Comparison of ENCODE assay signal across 1 cellular context in the genomic region with DNA sequence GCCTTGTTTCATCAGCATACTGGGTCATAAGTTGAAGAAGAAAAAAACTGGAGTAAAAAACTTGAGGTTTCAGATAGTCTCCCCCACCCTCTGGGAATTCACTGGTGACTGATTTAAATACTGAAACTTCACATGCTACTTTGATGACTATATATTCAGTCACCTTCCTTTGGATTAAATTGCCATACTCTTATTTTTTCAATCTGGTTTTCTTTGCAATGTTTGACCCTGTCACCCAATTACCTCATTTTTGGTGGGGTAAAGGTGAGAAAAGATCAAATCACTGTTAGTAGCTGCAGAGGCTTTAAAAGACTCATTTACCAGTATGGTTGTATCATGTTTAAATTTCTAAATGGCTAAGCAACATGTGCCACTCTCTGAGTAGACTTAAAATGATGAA.
TF ChIP-seq lines count a peak whose summit lies in the region.

No MANE protein-coding gene starts in this region.

TF ChIP-seq in GM12878, 131 proteins besides CTCF, POLR2A, EP300 and RAD21 (continued from another document and continues in another):
- TF ChIP-seq ZZZ3 (IDR thresholded peaks at IDR 0.05; ENCODE audit: control insufficient read depth, insufficient read length, low read depth) (no peak), CBX3 (IDR thresholded peaks at IDR 0.05; ENCODE audit: borderline replicate concordance, low read depth) (no peak), ZBED1 (IDR thresholded peaks at IDR 0.05; ENCODE audit: borderline replicate concordance) (peak; percentile 27; the same call in 1 of the 2 replicates), JUNB (IDR thresholded peaks at IDR 0.05) (peak; percentile 96), ETV6 (conservative IDR thresholded peaks at IDR 0.05 in 1 of 2, IDR thresholded peaks at IDR 0.05 in 1 of 2; ENCODE audit: borderline replicate concordance in 1 of 2, low read depth in 1 of 2) (peak in 1 of 2 experiments; percentile 28; a peak in 1 of 4 replicates), CEBPB (IDR thresholded peaks at IDR 0.05; ENCODE audit: borderline replicate concordance in 1 of 2, low read depth in 2 of 2, low read length in 2 of 2) (no peak), SIN3A (IDR thresholded peaks at IDR 0.05; ENCODE audit: low read depth, low read length) (no peak), NFYA (IDR thresholded peaks at IDR 0.05; ENCODE audit: borderline replicate concordance, low read depth, low read length) (no peak), MXI1 (IDR thresholded peaks at IDR 0.05; ENCODE audit: low read depth, low read length) (no peak), NR2F1 (conservative IDR thresholded peaks at IDR 0.05) (peak; percentile 94), EZH2 (IDR thresholded peaks at IDR 0.05; ENCODE audit: borderline replicate concordance, control insufficient read depth, low read depth, low read length) (no peak), FOXM1 (IDR thresholded peaks at IDR 0.05; ENCODE audit: low read depth, low read length) (peak; percentile 78; the same call in 1 of the 2 replicates), RAD51 (IDR thresholded peaks at IDR 0.05) (no peak), FOXK2 (IDR thresholded peaks at IDR 0.05) (no peak), CBX5 (IDR thresholded peaks at IDR 0.05; ENCODE audit: low read depth) (no peak), HCFC1 (IDR thresholded peaks at IDR 0.05; ENCODE audit: low read length) (no peak), KAT2A (conservative IDR thresholded peaks at IDR 0.05; ENCODE audit: control insufficient read depth, low read depth, low read length) (no peak), MTA2 (IDR thresholded peaks at IDR 0.05; ENCODE audit: low read depth) (peak; percentile 66), BCL11A (IDR thresholded peaks at IDR 0.05; ENCODE audit: low read depth, low read length) (peak; percentile 85), KLF5 (IDR thresholded peaks at IDR 0.05; ENCODE audit: partially characterized antibody) (no peak), ASH2L (IDR thresholded peaks at IDR 0.05; ENCODE audit: borderline replicate concordance, low read depth) (no peak), PML (IDR thresholded peaks at IDR 0.05; ENCODE audit: low read length) (no peak; the same call in 1 of the 2 replicates), HDAC2 (IDR thresholded peaks at IDR 0.05) (no peak), BHLHE40 (IDR thresholded peaks at IDR 0.05; ENCODE audit: borderline replicate concordance in 1 of 2, low read depth in 2 of 2, low read length in 1 of 2) (peak in 1 of 2 experiments; percentile 54; a peak in 2 of 4 replicates), ZNF622 (IDR thresholded peaks at IDR 0.05) (no peak)
- TF ChIP-seq, protein P1, sequence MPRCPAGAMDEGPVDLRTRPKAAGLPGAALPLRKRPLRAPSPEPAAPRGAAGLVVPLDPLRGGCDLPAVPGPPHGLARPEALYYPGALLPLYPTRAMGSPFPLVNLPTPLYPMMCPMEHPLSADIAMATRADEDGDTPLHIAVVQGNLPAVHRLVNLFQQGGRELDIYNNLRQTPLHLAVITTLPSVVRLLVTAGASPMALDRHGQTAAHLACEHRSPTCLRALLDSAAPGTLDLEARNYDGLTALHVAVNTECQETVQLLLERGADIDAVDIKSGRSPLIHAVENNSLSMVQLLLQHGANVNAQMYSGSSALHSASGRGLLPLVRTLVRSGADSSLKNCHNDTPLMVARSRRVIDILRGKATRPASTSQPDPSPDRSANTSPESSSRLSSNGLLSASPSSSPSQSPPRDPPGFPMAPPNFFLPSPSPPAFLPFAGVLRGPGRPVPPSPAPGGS (IDR thresholded peaks at IDR 0.05; ENCODE audit: borderline replicate concordance, insufficient read depth, low read depth, low read length, poor library complexity, severe bottlenecking): peak; percentile 50
- TF ChIP-seq, protein P2, sequence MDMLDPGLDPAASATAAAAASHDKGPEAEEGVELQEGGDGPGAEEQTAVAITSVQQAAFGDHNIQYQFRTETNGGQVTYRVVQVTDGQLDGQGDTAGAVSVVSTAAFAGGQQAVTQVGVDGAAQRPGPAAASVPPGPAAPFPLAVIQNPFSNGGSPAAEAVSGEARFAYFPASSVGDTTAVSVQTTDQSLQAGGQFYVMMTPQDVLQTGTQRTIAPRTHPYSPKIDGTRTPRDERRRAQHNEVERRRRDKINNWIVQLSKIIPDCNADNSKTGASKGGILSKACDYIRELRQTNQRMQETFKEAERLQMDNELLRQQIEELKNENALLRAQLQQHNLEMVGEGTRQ (IDR thresholded peaks at IDR 0.05; ENCODE audit: borderline replicate concordance, low read depth, low read length): no peak
- TF ChIP-seq, protein P3, sequence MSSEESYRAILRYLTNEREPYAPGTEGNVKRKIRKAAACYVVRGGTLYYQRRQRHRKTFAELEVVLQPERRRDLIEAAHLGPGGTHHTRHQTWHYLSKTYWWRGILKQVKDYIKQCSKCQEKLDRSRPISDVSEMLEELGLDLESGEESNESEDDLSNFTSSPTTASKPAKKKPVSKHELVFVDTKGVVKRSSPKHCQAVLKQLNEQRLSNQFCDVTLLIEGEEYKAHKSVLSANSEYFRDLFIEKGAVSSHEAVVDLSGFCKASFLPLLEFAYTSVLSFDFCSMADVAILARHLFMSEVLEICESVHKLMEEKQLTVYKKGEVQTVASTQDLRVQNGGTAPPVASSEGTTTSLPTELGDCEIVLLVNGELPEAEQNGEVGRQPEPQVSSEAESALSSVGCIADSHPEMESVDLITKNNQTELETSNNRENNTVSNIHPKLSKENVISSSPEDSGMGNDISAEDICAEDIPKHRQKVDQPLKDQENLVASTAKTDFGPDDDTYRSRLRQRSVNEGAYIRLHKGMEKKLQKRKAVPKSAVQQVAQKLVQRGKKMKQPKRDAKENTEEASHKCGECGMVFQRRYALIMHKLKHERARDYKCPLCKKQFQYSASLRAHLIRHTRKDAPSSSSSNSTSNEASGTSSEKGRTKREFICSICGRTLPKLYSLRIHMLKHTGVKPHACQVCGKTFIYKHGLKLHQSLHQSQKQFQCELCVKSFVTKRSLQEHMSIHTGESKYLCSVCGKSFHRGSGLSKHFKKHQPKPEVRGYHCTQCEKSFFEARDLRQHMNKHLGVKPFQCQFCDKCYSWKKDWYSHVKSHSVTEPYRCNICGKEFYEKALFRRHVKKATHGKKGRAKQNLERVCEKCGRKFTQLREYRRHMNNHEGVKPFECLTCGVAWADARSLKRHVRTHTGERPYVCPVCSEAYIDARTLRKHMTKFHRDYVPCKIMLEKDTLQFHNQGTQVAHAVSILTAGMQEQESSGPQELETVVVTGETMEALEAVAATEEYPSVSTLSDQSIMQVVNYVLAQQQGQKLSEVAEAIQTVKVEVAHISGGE (CRISPR knock-in tag; IDR thresholded peaks at IDR 0.05): no peak
- TF ChIP-seq, protein P4, sequence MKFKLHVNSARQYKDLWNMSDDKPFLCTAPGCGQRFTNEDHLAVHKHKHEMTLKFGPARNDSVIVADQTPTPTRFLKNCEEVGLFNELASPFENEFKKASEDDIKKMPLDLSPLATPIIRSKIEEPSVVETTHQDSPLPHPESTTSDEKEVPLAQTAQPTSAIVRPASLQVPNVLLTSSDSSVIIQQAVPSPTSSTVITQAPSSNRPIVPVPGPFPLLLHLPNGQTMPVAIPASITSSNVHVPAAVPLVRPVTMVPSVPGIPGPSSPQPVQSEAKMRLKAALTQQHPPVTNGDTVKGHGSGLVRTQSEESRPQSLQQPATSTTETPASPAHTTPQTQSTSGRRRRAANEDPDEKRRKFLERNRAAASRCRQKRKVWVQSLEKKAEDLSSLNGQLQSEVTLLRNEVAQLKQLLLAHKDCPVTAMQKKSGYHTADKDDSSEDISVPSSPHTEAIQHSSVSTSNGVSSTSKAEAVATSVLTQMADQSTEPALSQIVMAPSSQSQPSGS (IDR thresholded peaks at IDR 0.05; ENCODE audit: low read length): peak; percentile 84
- TF ChIP-seq, protein P5, sequence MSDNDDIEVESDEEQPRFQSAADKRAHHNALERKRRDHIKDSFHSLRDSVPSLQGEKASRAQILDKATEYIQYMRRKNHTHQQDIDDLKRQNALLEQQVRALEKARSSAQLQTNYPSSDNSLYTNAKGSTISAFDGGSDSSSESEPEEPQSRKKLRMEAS (IDR thresholded peaks at IDR 0.05; ENCODE audit: low read depth, low read length): no peak
- TF ChIP-seq, protein P6, sequence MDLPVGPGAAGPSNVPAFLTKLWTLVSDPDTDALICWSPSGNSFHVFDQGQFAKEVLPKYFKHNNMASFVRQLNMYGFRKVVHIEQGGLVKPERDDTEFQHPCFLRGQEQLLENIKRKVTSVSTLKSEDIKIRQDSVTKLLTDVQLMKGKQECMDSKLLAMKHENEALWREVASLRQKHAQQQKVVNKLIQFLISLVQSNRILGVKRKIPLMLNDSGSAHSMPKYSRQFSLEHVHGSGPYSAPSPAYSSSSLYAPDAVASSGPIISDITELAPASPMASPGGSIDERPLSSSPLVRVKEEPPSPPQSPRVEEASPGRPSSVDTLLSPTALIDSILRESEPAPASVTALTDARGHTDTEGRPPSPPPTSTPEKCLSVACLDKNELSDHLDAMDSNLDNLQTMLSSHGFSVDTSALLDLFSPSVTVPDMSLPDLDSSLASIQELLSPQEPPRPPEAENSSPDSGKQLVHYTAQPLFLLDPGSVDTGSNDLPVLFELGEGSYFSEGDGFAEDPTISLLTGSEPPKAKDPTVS (IDR thresholded peaks at IDR 0.05; ENCODE audit: low read depth, low read length): no peak
- TF ChIP-seq, protein P7, sequence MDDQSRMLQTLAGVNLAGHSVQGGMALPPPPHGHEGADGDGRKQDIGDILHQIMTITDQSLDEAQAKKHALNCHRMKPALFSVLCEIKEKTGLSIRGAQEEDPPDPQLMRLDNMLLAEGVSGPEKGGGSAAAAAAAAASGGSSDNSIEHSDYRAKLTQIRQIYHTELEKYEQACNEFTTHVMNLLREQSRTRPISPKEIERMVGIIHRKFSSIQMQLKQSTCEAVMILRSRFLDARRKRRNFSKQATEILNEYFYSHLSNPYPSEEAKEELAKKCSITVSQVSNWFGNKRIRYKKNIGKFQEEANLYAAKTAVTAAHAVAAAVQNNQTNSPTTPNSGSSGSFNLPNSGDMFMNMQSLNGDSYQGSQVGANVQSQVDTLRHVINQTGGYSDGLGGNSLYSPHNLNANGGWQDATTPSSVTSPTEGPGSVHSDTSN (IDR thresholded peaks at IDR 0.05; ENCODE audit: insufficient replicate concordance, low read depth, low read length): no peak
- TF ChIP-seq, protein P8, sequence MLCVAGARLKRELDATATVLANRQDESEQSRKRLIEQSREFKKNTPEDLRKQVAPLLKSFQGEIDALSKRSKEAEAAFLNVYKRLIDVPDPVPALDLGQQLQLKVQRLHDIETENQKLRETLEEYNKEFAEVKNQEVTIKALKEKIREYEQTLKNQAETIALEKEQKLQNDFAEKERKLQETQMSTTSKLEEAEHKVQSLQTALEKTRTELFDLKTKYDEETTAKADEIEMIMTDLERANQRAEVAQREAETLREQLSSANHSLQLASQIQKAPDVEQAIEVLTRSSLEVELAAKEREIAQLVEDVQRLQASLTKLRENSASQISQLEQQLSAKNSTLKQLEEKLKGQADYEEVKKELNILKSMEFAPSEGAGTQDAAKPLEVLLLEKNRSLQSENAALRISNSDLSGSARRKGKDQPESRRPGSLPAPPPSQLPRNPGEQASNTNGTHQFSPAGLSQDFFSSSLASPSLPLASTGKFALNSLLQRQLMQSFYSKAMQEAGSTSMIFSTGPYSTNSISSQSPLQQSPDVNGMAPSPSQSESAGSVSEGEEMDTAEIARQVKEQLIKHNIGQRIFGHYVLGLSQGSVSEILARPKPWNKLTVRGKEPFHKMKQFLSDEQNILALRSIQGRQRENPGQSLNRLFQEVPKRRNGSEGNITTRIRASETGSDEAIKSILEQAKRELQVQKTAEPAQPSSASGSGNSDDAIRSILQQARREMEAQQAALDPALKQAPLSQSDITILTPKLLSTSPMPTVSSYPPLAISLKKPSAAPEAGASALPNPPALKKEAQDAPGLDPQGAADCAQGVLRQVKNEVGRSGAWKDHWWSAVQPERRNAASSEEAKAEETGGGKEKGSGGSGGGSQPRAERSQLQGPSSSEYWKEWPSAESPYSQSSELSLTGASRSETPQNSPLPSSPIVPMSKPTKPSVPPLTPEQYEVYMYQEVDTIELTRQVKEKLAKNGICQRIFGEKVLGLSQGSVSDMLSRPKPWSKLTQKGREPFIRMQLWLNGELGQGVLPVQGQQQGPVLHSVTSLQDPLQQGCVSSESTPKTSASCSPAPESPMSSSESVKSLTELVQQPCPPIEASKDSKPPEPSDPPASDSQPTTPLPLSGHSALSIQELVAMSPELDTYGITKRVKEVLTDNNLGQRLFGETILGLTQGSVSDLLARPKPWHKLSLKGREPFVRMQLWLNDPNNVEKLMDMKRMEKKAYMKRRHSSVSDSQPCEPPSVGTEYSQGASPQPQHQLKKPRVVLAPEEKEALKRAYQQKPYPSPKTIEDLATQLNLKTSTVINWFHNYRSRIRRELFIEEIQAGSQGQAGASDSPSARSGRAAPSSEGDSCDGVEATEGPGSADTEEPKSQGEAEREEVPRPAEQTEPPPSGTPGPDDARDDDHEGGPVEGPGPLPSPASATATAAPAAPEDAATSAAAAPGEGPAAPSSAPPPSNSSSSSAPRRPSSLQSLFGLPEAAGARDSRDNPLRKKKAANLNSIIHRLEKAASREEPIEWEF (IDR thresholded peaks at IDR 0.05; ENCODE audit: insufficient replicate concordance, low read depth, low read length): no peak
- TF ChIP-seq, protein P9, sequence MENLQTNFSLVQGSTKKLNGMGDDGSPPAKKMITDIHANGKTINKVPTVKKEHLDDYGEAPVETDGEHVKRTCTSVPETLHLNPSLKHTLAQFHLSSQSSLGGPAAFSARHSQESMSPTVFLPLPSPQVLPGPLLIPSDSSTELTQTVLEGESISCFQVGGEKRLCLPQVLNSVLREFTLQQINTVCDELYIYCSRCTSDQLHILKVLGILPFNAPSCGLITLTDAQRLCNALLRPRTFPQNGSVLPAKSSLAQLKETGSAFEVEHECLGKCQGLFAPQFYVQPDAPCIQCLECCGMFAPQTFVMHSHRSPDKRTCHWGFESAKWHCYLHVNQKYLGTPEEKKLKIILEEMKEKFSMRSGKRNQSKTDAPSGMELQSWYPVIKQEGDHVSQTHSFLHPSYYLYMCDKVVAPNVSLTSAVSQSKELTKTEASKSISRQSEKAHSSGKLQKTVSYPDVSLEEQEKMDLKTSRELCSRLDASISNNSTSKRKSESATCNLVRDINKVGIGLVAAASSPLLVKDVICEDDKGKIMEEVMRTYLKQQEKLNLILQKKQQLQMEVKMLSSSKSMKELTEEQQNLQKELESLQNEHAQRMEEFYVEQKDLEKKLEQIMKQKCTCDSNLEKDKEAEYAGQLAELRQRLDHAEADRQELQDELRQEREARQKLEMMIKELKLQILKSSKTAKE (IDR thresholded peaks at IDR 0.05; ENCODE audit: low read depth, poor library complexity, severe bottlenecking): peak; percentile 27
